Comparison of ENCODE assay signal across 15 cellular contexts in the genomic region with DNA sequence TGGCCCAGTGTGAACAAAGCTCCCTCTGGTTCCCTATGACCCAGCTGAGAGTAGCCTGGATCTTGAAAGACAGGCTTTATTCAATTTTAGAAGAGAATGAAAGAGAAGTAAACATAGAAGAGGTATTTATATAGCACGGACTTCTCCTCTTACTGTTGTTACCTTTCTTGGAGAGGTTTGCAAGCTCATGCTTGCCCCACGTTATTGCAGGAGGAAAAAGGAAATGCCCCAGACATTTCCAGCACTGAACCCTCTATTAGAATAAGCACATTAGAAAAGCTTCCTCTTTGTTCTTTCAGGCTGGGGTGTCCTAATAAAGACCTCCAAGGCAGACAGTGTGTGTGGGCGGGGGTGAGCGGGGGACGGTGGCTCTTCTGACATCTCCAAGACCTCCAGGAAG.
DNase-seq lines count a peak whose midpoint lies in the region; ATAC-seq and TF ChIP-seq lines count a peak whose summit lies in the region.
"Had no signal": no experiment of that assay in that cellular context is flagged by ENCODE, and none has a peak within 500 bp of the region (broad histone marks: within the 10 kb centered on the region; RNA-seq: fewer than 3 reads in every experiment).

No MANE protein-coding gene starts in this region.

- POLR2A ChIA-PET in CD4-positive, alpha-beta T cell (lab: Charles Lee): no interaction called here

- no peak for TF ChIP-seq CTCF in RWPE2 (IDR thresholded peaks at IDR 0.05; ENCODE audit: poor library complexity, severe bottlenecking)
- no peak for TF ChIP-seq CTCF in epithelial cell of esophagus (IDR thresholded peaks at IDR 0.05; ENCODE audit: insufficient read depth, low read depth, low read length, missing control alignments)
- TF ChIP-seq CTCF in CD4-positive, alpha-beta T cell (IDR thresholded peaks at IDR 0.05): no peak

- no peaks in the 10 kb centered on the region for H4K20me1 ChIP-seq in BLaER1 treated with 17β-estradiol and CSF1 and Interleukin-3, amounts not matched to agents 10 nM and 100 nM
- H4K20me1 ChIP-seq: BLaER1 had no signal

- peak overlapping the region in 7 of 11 experiments; percentile 10 to 42 (median 21); a peak in 8 of 22 replicates for H3K4me2 ChIP-seq in BLaER1 treated with 17β-estradiol and CSF1 and Interleukin-3, amounts not matched to agents 10 nM and 100 nM
- H3K4me2 ChIP-seq: BLaER1 had no signal

- H3K4me1 Mint-ChIP-seq in CD4-positive, alpha-beta T cell (ENCODE audit: low read depth): no peaks in the 10 kb centered on the region
- H3K4me1 Mint-ChIP-seq: CD4-positive, CD25-positive, alpha-beta regulatory T cell had no signal

- H3K9ac ChIP-seq in BLaER1 treated with 17β-estradiol and CSF1 and Interleukin-3, amounts not matched to agents 10 nM and 100 nM: no peak overlapping the region
- H3K9ac ChIP-seq: BLaER1, GM23248 had no signal

- H3K4me1 ChIP-seq in BLaER1 treated with 17β-estradiol and CSF1 and Interleukin-3, amounts not matched to agents 10 nM and 100 nM: peaks cover under 1 to 13% (median 7%) of the 10 kb centered on the region in 10 experiments; a peak in 14 of 20 replicates
- peaks cover 10% of the 10 kb centered on the region for H3K4me1 ChIP-seq in RWPE2 (ENCODE audit: insufficient read depth, poor library complexity, severe bottlenecking)

- H3K9me3 Mint-ChIP-seq in CD4-positive, alpha-beta T cell: no peaks in the 10 kb centered on the region

- DNase-seq in RWPE2 (ENCODE audit: low spot score) (no peak), epithelial cell of esophagus (ENCODE audit: low read depth) (peak; percentile 49), ureter (ENCODE audit: low spot score) (peak; percentile 43), GM19238 (ENCODE audit: insufficient read length, low spot score) (no peak)
- DNase-seq in CD4-positive, alpha-beta T cell: no peak
- DNase-seq: 8988T; AML-193; Calu3; CD4-positive, CD25-positive, alpha-beta regulatory T cell; DMS 273 treated with DMSO at 0.1 percent for 48 hours; GM23248 had no signal

- H3K27me3 Mint-ChIP-seq in CD4-positive, alpha-beta T cell: peaks cover 28% of the 10 kb centered on the region

- H3K27ac ChIP-seq in BLaER1 treated with 17β-estradiol and CSF1 and Interleukin-3, amounts not matched to agents 10 nM and 100 nM: peak overlapping the region in 1 of 11 experiments; percentile 27; a peak in 1 of 22 replicates
- peak overlapping the region; percentile 40 for H3K27ac ChIP-seq in RWPE2 (ENCODE audit: poor library complexity, severe bottlenecking)
- H3K27ac ChIP-seq in CD4-positive, alpha-beta T cell (ENCODE audit: low read depth, low read length): no peak overlapping the region
- H3K27ac ChIP-seq: BLaER1, GM23248 had no signal

- peaks cover 6 to 23% (median 12%) of the 10 kb centered on the region in 11 experiments; a peak in 20 of 22 replicates for H3K9me3 ChIP-seq in BLaER1 treated with 17β-estradiol and CSF1 and Interleukin-3, amounts not matched to agents 10 nM and 100 nM (replicated peaks in 1 of 11)
- no peaks in the 10 kb centered on the region for H3K9me3 ChIP-seq in RWPE2 (ENCODE audit: severe bottlenecking)
- peaks cover 6% of the 10 kb centered on the region for H3K9me3 ChIP-seq in CD4-positive, alpha-beta T cell (ENCODE audit: control insufficient read depth, low read length)

- no peaks in the 10 kb centered on the region for H3K27me3 ChIP-seq in BLaER1 treated with 17β-estradiol and CSF1 and Interleukin-3, amounts not matched to agents 10 nM and 100 nM
- H3K27me3 ChIP-seq in RWPE2 (ENCODE audit: insufficient read depth, poor library complexity, severe bottlenecking): no peaks in the 10 kb centered on the region
- H3K27me3 ChIP-seq in CD4-positive, alpha-beta T cell (ENCODE audit: control insufficient read depth, insufficient read depth, low read length): no peaks in the 10 kb centered on the region
- H3K27me3 ChIP-seq: BLaER1 had no signal

- CTCF ChIA-PET in CD4-positive, alpha-beta T cell (lab: Charles Lee): no interaction called here

- intact Hi-C loops in CD4-positive, alpha-beta T cell (cut with DNase I, micrococcal nuclease): no loop called here

- no peak overlapping the region for H3K27ac Mint-ChIP-seq in CD4-positive, alpha-beta T cell
- H3K27ac Mint-ChIP-seq: CD4-positive, CD25-positive, alpha-beta regulatory T cell had no signal

- H3K36me3 ChIP-seq in BLaER1 treated with 17β-estradiol and CSF1 and Interleukin-3, amounts not matched to agents 10 nM and 100 nM: no peaks in the 10 kb centered on the region
- no peaks in the 10 kb centered on the region for H3K36me3 ChIP-seq in RWPE2 (ENCODE audit: low read depth)
- H3K36me3 ChIP-seq: BLaER1 had no signal

- H3K4me3 Mint-ChIP-seq in CD4-positive, alpha-beta T cell: no peak overlapping the region
- H3K4me3 Mint-ChIP-seq: CD4-positive, CD25-positive, alpha-beta regulatory T cell had no signal

- H3K36me3 Mint-ChIP-seq in CD4-positive, alpha-beta T cell (ENCODE audit: low read depth): no peaks in the 10 kb centered on the region
- H3K36me3 Mint-ChIP-seq: CD4-positive, CD25-positive, alpha-beta regulatory T cell had no signal

- ATAC-seq in RWPE2 (ENCODE audit: low read depth): peak; percentile 53; the same call in 1 of the 3 replicates
- ATAC-seq in CD4-positive, alpha-beta T cell (ENCODE audit: poor library complexity): no peak
- ATAC-seq in HG03135 (IDR thresholded peaks at IDR 0.05; ENCODE audit: unreplicated experiment): no peak
- ATAC-seq: HCT116 had no signal

- no peak overlapping the region for H3K4me3 ChIP-seq in BLaER1 treated with 17β-estradiol and CSF1 and Interleukin-3, amounts not matched to agents 10 nM and 100 nM
- H3K4me3 ChIP-seq in RWPE2 (ENCODE audit: severe bottlenecking) (no peak overlapping the region), epithelial cell of esophagus (ENCODE audit: low read length) (no peak overlapping the region)
- H3K4me3 ChIP-seq: BLaER1, GM23248 had no signal

Comparison
In these comparisons a context has a peak if more than half of its experiments do, and no peak if none do; other contexts are left out.
1. DNase-seq: peak in epithelial cell of esophagus (single experiment) and ureter (single experiment); none in RWPE2 (single experiment), GM19238 (single experiment) and CD4-positive, alpha-beta T cell (0 of 10).